Comparison of ENCODE assay signal across 18 cellular contexts in genomic region chr11:87299041-87299481, GRCh38.
DNase-seq lines count a peak whose midpoint lies in the region; ATAC-seq, FAIRE-seq and TF ChIP-seq lines count a peak whose summit lies in the region.
"Had no signal": no experiment of that assay in that cellular context is flagged by ENCODE, and none has a peak within 500 bp of the region (broad histone marks: within the 10 kb centered on the region; RNA-seq: fewer than 3 reads in every experiment).

No MANE protein-coding gene starts in this region.

- H3K36me3 ChIP-seq in KOPT-K1 (ENCODE audit: insufficient read depth, low read length) (0 out of 2 replicates have a peak, but pooled peaks cover under 1% of the 10 kb centered on the region), GM12878 (ENCODE audit: control insufficient read depth in 2 of 2, insufficient read depth in 2 of 2, low read length in 1 of 2) (no peaks in the 10 kb centered on the region), mesendoderm (ENCODE audit: control insufficient read depth, insufficient read depth, low read length) (no peaks in the 10 kb centered on the region)

- H2BK5ac ChIP-seq in mesendoderm (ENCODE audit: low read length) = no peak overlapping the region

- H3K18ac ChIP-seq in mesendoderm (ENCODE audit: low read length) = no peak overlapping the region

- H3K27ac Mint-ChIP-seq in T-helper 2 cell treated with Interferon-gamma antibody and Interleukin-4, amounts not matched to agents 5 μg/mL and 100 μg/mL, for 36 hours = no peak overlapping the region

- no peaks in the 10 kb centered on the region for H3K4me1 ChIP-seq in GM12878 (ENCODE audit: control insufficient read depth, insufficient read depth, low read length)
- peaks cover 1% of the 10 kb centered on the region for H3K4me1 ChIP-seq in mesendoderm (ENCODE audit: control insufficient read depth, low read depth, low read length)
- H3K4me1 ChIP-seq: testis had no signal

- H3K27ac ChIP-seq in KOPT-K1 (ENCODE audit: low read depth, low read length, poor library complexity, severe bottlenecking) (peak overlapping the region; percentile 9), GM12878 (ENCODE audit: control insufficient read depth, insufficient read depth) (no peak overlapping the region), mesendoderm (ENCODE audit: low read depth, low read length) (no peak overlapping the region)
- H3K27ac ChIP-seq: GM23248, testis had no signal

- H3K9me3 ChIP-seq in KOPT-K1 (ENCODE audit: insufficient read depth, low read length, poor library complexity, severe bottlenecking) = no peaks in the 10 kb centered on the region
- no peaks in the 10 kb centered on the region for H3K9me3 ChIP-seq in GM12878 (replicated peaks; ENCODE audit: control insufficient read depth, insufficient read depth, low read length)
- H3K9me3 ChIP-seq: testis had no signal

- no peaks in the 10 kb centered on the region for H3K79me1 ChIP-seq in mesendoderm (ENCODE audit: low read length)

- H3K27me3 Mint-ChIP-seq in T-helper 2 cell treated with Interferon-gamma antibody and Interleukin-4, amounts not matched to agents 5 μg/mL and 100 μg/mL, for 36 hours (ENCODE audit: low read depth) = no peaks in the 10 kb centered on the region
- H3K27me3 Mint-ChIP-seq: T-helper 17 cell had no signal

- peaks cover 13% of the 10 kb centered on the region for H3K4me1 Mint-ChIP-seq in T-helper 2 cell treated with Interferon-gamma antibody and Interleukin-4, amounts not matched to agents 5 μg/mL and 100 μg/mL, for 36 hours (ENCODE audit: low read depth)

- H4K20me1 ChIP-seq in GM12878 (ENCODE audit: control insufficient read depth, insufficient read depth) = no peaks in the 10 kb centered on the region

- no peak overlapping the region for H3K4me2 ChIP-seq in GM12878 (ENCODE audit: control insufficient read depth, insufficient read depth)
- no peak overlapping the region for H3K4me2 ChIP-seq in mesendoderm (ENCODE audit: low read length)

- H3K4ac ChIP-seq in mesendoderm (ENCODE audit: low read depth, low read length) = no peak overlapping the region

- no peak overlapping the region for H2AK5ac ChIP-seq in mesendoderm (ENCODE audit: low read length)

- no peak overlapping the region for H2BK15ac ChIP-seq in mesendoderm (replicated peaks; ENCODE audit: low read depth)

- ATAC-seq in GM12878 = no peak
- no peak for ATAC-seq in GM18517 (IDR thresholded peaks at IDR 0.05; ENCODE audit: unreplicated experiment)
- no peak for ATAC-seq in GM21447 (IDR thresholded peaks at IDR 0.05; ENCODE audit: unreplicated experiment)
- ATAC-seq: T-helper 17 cell had no signal

- H3K9me3 Mint-ChIP-seq in T-helper 2 cell treated with Interferon-gamma antibody and Interleukin-4, amounts not matched to agents 5 μg/mL and 100 μg/mL, for 36 hours = no peaks in the 10 kb centered on the region

- no peak overlapping the region for H4K5ac ChIP-seq in mesendoderm (ENCODE audit: low read length)

- CTCF ChIA-PET in GM12878 (lab: Yijun Ruan, JAX) = interaction anchor here (2.3 kb wide), 1 partner anchor 9 kb away, joined by 9 read pairs; no protein-coding TSS in a partner anchor

- no TSS peak for BruUV-seq in GM12878 (replicated peaks; lab: Mats Ljungman, UMichigan)

- SMC1A ChIA-PET in GM12878 (lab: Charles Lee; ENCODE audit: uncharacterized antibody, unreplicated experiment) = interaction anchor here (1.1 to 1.4 kb wide), 2 partner anchors 28 to 119 kb away, joined by 3 to 4 read pairs; no protein-coding TSS in a partner anchor

- H3K4me3 ChIP-seq in GM12878 (no peak overlapping the region), mesendoderm (ENCODE audit: low read length) (no peak overlapping the region)
- H3K4me3 ChIP-seq: GM23248, testis had no signal

- no peak for FAIRE-seq in GM12878 (lab: Jason Lieb, UNC)

- no peak overlapping the region for H3K23ac ChIP-seq in mesendoderm (ENCODE audit: low read length)

- no peak for TF ChIP-seq RAD21 in GM12878 (IDR thresholded peaks at IDR 0.05; ENCODE audit: insufficient read depth, low read depth, low read length)

- TF ChIP-seq CTCF in GM12878 (IDR thresholded peaks at IDR 0.05 in 2 of 3, conservative IDR thresholded peaks at IDR 0.05 in 1 of 3; ENCODE audit: control insufficient read depth in 2 of 3, extremely low read depth in 1 of 3, insufficient read depth in 1 of 3, low read depth in 3 of 3, low read length in 3 of 3) = no peak

- POLR2A ChIA-PET in GM12878 (lab: Charles Lee) = no interaction called here

- no peak overlapping the region for H3K4me3 Mint-ChIP-seq in T-helper 2 cell treated with Interferon-gamma antibody and Interleukin-4, amounts not matched to agents 5 μg/mL and 100 μg/mL, for 36 hours
- H3K4me3 Mint-ChIP-seq: T-helper 17 cell had no signal

- no peak overlapping the region for H4K8ac ChIP-seq in mesendoderm (ENCODE audit: low read depth, low read length)

- no peaks in the 10 kb centered on the region for H3K27me3 ChIP-seq in GM12878 (replicated peaks in 1 of 2; ENCODE audit: control insufficient read depth in 2 of 2, insufficient read depth in 2 of 2, low read length in 1 of 2)
- H3K27me3 ChIP-seq in mesendoderm (ENCODE audit: insufficient read depth, low read length, poor library complexity) = no peaks in the 10 kb centered on the region
- H3K27me3 ChIP-seq: testis had no signal

- no peak for TF ChIP-seq EP300 in GM12878 (IDR thresholded peaks at IDR 0.05; ENCODE audit: borderline replicate concordance in 1 of 2, control insufficient read depth in 1 of 2, low read depth in 2 of 2, low read length in 2 of 2)

- no peak overlapping the region for H3K56ac ChIP-seq in mesendoderm (ENCODE audit: low read length)

- RAD21 ChIA-PET in GM12878 (lab: Charles Lee; ENCODE audit: unreplicated experiment) = no interaction called here

- intact Hi-C loops in GM12878 (cut with micrococcal nuclease; ENCODE audit: unreplicated experiment) = no loop called here

- in situ Hi-C loops in GM12878 (cut with MboI) = no loop called here

- H3K9ac ChIP-seq in GM12878 (ENCODE audit: control insufficient read depth, insufficient read depth, low read length) = no peak overlapping the region
- no peak overlapping the region for H3K9ac ChIP-seq in mesendoderm (ENCODE audit: low read length)
- H3K9ac ChIP-seq: GM23248 had no signal

- no peaks in the 10 kb centered on the region for H3K79me2 ChIP-seq in GM12878 (ENCODE audit: control insufficient read depth, insufficient read depth, low read length)
- H3K79me2 ChIP-seq in mesendoderm (ENCODE audit: control insufficient read depth, insufficient read depth, low read length) = no peaks in the 10 kb centered on the region

- no peak for TF ChIP-seq POLR2A in GM12878 (IDR thresholded peaks at IDR 0.05; ENCODE audit: low read depth, low read length)

- H2BK120ac ChIP-seq in mesendoderm (ENCODE audit: low read depth, low read length) = no peak overlapping the region

- peak; percentile 6 for DNase-seq in EL
- DNase-seq in GM12878 (ENCODE audit: low read depth, low spot score) = no peak
- DNase-seq in mesendoderm = peak; percentile 75
- no peak for DNase-seq in T-helper 2 cell treated with Interferon-gamma antibody and Interleukin-4, amounts not matched to agents 5 μg/mL and 100 μg/mL, for 36 hours (ENCODE audit: low spot score)
- DNase-seq: activated CD4-positive, alpha-beta T cell treated with anti-CD3 and anti-CD28 coated beads for 1 hour; activated gamma-delta T cell; AML-193; amygdala; GM23248; KG1; NCI-H1436 treated with DMSO at 0.1 percent for 48 hours; NCI-H2227 treated with DMSO at 0.1 percent for 48 hours; stimulated activated CD4-positive, alpha-beta T cell treated with anti-CD3 and anti-CD28 coated beads, Interleukin-4, amount 100 ng/mL, for 1 hour; T-helper 17 cell; testis had no signal

- no peaks in the 10 kb centered on the region for H3K36me3 Mint-ChIP-seq in T-helper 2 cell treated with Interferon-gamma antibody and Interleukin-4, amounts not matched to agents 5 μg/mL and 100 μg/mL, for 36 hours (ENCODE audit: low read depth)

- H2AFZ ChIP-seq in GM12878 (ENCODE audit: control insufficient read depth, low read depth, low read length) = no peak overlapping the region
- H2AFZ ChIP-seq: GM23248 had no signal

- WGBS in GM12878 (ENCODE audit: insufficient coverage, insufficient replicate concordance, low lambda C conversion rate, missing lambda C conversion rate) = 100% methylated on average over 1 of the region's 1 CpG
- no CpG with 5 or more reads among the region's 1 CpG for WGBS in mesendoderm (ENCODE audit: extremely low coverage, insufficient coverage, low lambda C conversion rate)

TF ChIP-seq in GM12878, 131 proteins besides CTCF, POLR2A, EP300 and RAD21 (continues in another document):
- TF ChIP-seq SMARCA5 (IDR thresholded peaks at IDR 0.05) = no peak
- TF ChIP-seq USF1 (IDR thresholded peaks at IDR 0.05; ENCODE audit: borderline replicate concordance, extremely low read length, insufficient read depth, low read depth, low read length) = no peak
- no peak for TF ChIP-seq GATAD2B (conservative IDR thresholded peaks at IDR 0.05; ENCODE audit: low read depth)
- TF ChIP-seq ZBTB33 (IDR thresholded peaks at IDR 0.05) = 0 out of 2 replicates have a peak, but pooled peaks have one; percentile 44

Comparison
In these comparisons a context has a peak if more than half of its experiments do, and no peak if none do; other contexts are left out.
1. DNase-seq: peak in EL (single experiment) and mesendoderm (single experiment); none in GM12878 (single experiment) and T-helper 2 cell treated with Interferon-gamma antibody and Interleukin-4, amounts not matched to agents 5 μg/mL and 100 μg/mL, for 36 hours (single experiment).